1 cellular context compared by ENCODE assay signal in genomic region chr14:81303258-81303935, GRCh38.
TF ChIP-seq lines count a peak whose summit lies in the region.

No MANE protein-coding gene starts in this region.

TF ChIP-seq in HepG2, 621 proteins besides CTCF, POLR2A, EP300 and RAD21 (continued from another document and continues in another):
- TF ChIP-seq ZNF687 (CRISPR knock-in tag; IDR thresholded peaks at IDR 0.05) (no peak; the same call in 1 of the 2 replicates), HMGXB3 (CRISPR knock-in tag; IDR thresholded peaks at IDR 0.05; ENCODE audit: borderline replicate concordance) (peak; percentile 63; the same call in 1 of the 2 replicates), TBX2 (CRISPR knock-in tag; IDR thresholded peaks at IDR 0.05; ENCODE audit: borderline replicate concordance) (peak; percentile 99), ZMAT5 (CRISPR knock-in tag; IDR thresholded peaks at IDR 0.05; ENCODE audit: borderline replicate concordance, low read depth) (no peak), FOXO1 (CRISPR knock-in tag; IDR thresholded peaks at IDR 0.05) (peak; percentile 96), PITX1 (CRISPR knock-in tag; IDR thresholded peaks at IDR 0.05) (peak; percentile 92), CREBL2 (CRISPR knock-in tag; IDR thresholded peaks at IDR 0.05; ENCODE audit: borderline replicate concordance) (no peak), ZKSCAN5 (CRISPR knock-in tag; IDR thresholded peaks at IDR 0.05) (no peak), ZBTB20 (CRISPR knock-in tag; IDR thresholded peaks at IDR 0.05; ENCODE audit: borderline replicate concordance, low read depth) (peak; percentile 97), RXRB (CRISPR knock-in tag; IDR thresholded peaks at IDR 0.05; ENCODE audit: borderline replicate concordance) (peak; percentile 100), PTBP1 (IDR thresholded peaks at IDR 0.05; ENCODE audit: low read depth, low read length, poor library complexity, severe bottlenecking) (no peak), HOMEZ (CRISPR knock-in tag; IDR thresholded peaks at IDR 0.05; ENCODE audit: low read depth) (peak; percentile 85), MNT (IDR thresholded peaks at IDR 0.05) (peak; percentile 47), ZNF280B (CRISPR knock-in tag; IDR thresholded peaks at IDR 0.05; ENCODE audit: borderline replicate concordance) (no peak), ZNF496 (CRISPR knock-in tag; IDR thresholded peaks at IDR 0.05; ENCODE audit: insufficient replicate concordance) (no peak), SAFB2 (CRISPR knock-in tag; IDR thresholded peaks at IDR 0.05; ENCODE audit: borderline replicate concordance, low read depth) (no peak), NFE2 (CRISPR knock-in tag; IDR thresholded peaks at IDR 0.05) (peak; percentile 85), HINFP (CRISPR knock-in tag; IDR thresholded peaks at IDR 0.05; ENCODE audit: low read depth) (0 out of 2 replicates have a peak, but pooled peaks have one; percentile 60), HDAC6 (IDR thresholded peaks at IDR 0.05; ENCODE audit: low read depth, low read length) (no peak), KLF12 (CRISPR knock-in tag; IDR thresholded peaks at IDR 0.05; ENCODE audit: borderline replicate concordance) (no peak), IKZF4 (CRISPR knock-in tag; IDR thresholded peaks at IDR 0.05; ENCODE audit: borderline replicate concordance, low read depth, not compliant biosample characterization) (no peak), MBD4 (IDR thresholded peaks at IDR 0.05; ENCODE audit: borderline replicate concordance, low read length) (no peak), ZNF782 (CRISPR knock-in tag; IDR thresholded peaks at IDR 0.05; ENCODE audit: borderline replicate concordance) (peak; percentile 47; the same call in 1 of the 2 replicates), ZNF770 (CRISPR knock-in tag; IDR thresholded peaks at IDR 0.05) (no peak), KLF13 (CRISPR knock-in tag; IDR thresholded peaks at IDR 0.05) (no peak), ADNP (CRISPR knock-in tag; IDR thresholded peaks at IDR 0.05) (no peak), ZNF691 (CRISPR knock-in tag; IDR thresholded peaks at IDR 0.05; ENCODE audit: borderline replicate concordance, low read depth) (peak; percentile 87; the same call in 1 of the 2 replicates), PBX3 (CRISPR knock-in tag; IDR thresholded peaks at IDR 0.05; ENCODE audit: borderline replicate concordance) (no peak), DNMT1 (CRISPR knock-in tag; IDR thresholded peaks at IDR 0.05) (no peak), XBP1 (CRISPR knock-in tag; IDR thresholded peaks at IDR 0.05) (no peak), JDP2 (CRISPR knock-in tag; IDR thresholded peaks at IDR 0.05; ENCODE audit: borderline replicate concordance) (no peak), ASH2L (IDR thresholded peaks at IDR 0.05; ENCODE audit: insufficient read length, low read depth, low read length) (peak; percentile 97), MYPOP (CRISPR knock-in tag; IDR thresholded peaks at IDR 0.05) (peak; percentile 73; the same call in 1 of the 2 replicates)
